ENCODE assay signal across 14 cellular contexts in the genomic region with DNA sequence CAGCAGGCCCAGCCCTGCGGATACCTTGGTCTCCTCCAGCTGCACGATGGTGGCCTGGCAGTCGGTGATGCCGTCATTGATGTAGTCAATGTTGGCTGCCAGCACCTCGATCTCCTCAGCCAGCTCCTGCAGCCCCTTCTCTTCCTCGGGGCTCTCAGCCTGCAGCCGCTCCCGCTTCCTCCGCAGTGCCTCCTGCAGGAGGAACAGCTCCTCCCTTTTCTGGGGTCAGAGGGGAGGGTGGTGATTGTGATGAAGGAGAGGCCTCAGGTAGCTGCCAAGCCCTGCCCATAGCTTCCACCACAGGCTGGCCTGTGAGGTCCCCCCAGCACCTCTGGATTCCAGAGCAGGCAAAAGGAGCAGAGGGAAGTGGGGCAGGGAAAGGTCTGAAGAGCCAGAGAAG. TPM values are rescaled to one million over a fixed set of nuclear protein-coding genes. Genes with fewer than 3 reads are reported as not detected.
DNase-seq lines count a peak whose midpoint lies in the region; ATAC-seq and TF ChIP-seq lines count a peak whose summit lies in the region.
"Had no signal": no experiment of that assay in that cellular context is flagged by ENCODE, and none has a peak within 500 bp of the region (broad histone marks: within the 10 kb centered on the region; RNA-seq: fewer than 3 reads in every experiment).

No MANE protein-coding gene starts in this region.

- H3K4me1 ChIP-seq in BLaER1, result peaks cover 24% of the 10 kb centered on the region
- no peaks in the 10 kb centered on the region for H3K4me1 ChIP-seq in GM23338 (ENCODE audit: insufficient read depth)
- H3K4me1 ChIP-seq in neuronal stem cell (ENCODE audit: control insufficient read depth in 2 of 2, insufficient read depth in 1 of 2, low read depth in 1 of 2, low read length in 2 of 2), result peaks cover 0 to 17% of the 10 kb centered on the region in 2 donors
- H3K4me1 ChIP-seq: Caco-2 had no signal

- H2AFZ ChIP-seq in GM23338, result no peak overlapping the region
- no peak overlapping the region for H2AFZ ChIP-seq in neuronal stem cell (ENCODE audit: low read length)
- H2AFZ ChIP-seq: GM23248 had no signal

- H4K8ac ChIP-seq in neuronal stem cell (ENCODE audit: low read depth, low read length), result no peak overlapping the region

- H3K4me2 ChIP-seq in BLaER1, result peak overlapping the region; percentile 55
- no peak overlapping the region for H3K4me2 ChIP-seq in GM23338
- H3K4me2 ChIP-seq in neuronal stem cell (ENCODE audit: insufficient read depth, low read length, poor library complexity, severe bottlenecking), result no peak overlapping the region

- H3K79me2 ChIP-seq in GM23338 (replicated peaks; ENCODE audit: insufficient read depth), result no peaks in the 10 kb centered on the region

- H3K18ac ChIP-seq in neuronal stem cell (ENCODE audit: low read length), result no peak overlapping the region

- H3F3A ChIP-seq in GM23338 (replicated peaks; ENCODE audit: low read depth), result no peaks in the 10 kb centered on the region

- H2BK12ac ChIP-seq in neuronal stem cell (ENCODE audit: low read length), result no peak overlapping the region

- peak; percentile 54; the same call in 2 of the 3 replicates for ATAC-seq in GM23338
- ATAC-seq: K562 had no signal

- H3K9ac ChIP-seq in BLaER1, result no peak overlapping the region
- peak overlapping the region; percentile 50 for H3K9ac ChIP-seq in neuronal stem cell (ENCODE audit: low read depth, low read length, poor library complexity)
- H3K9ac ChIP-seq: GM23248 had no signal

- no peak overlapping the region for H3K4ac ChIP-seq in neuronal stem cell (ENCODE audit: low read length)

- no peaks in the 10 kb centered on the region for H3K27me3 Mint-ChIP-seq in GM23338 (ENCODE audit: insufficient read depth, low read depth, poor library complexity)
- H3K27me3 Mint-ChIP-seq: B cell; CD4-positive, alpha-beta T cell had no signal

- H4K91ac ChIP-seq in neuronal stem cell (ENCODE audit: low read depth, low read length, poor library complexity), result no peak overlapping the region

- H2BK120ac ChIP-seq in neuronal stem cell (ENCODE audit: low read depth, low read length), result no peak overlapping the region

- H3K23ac ChIP-seq in neuronal stem cell (ENCODE audit: low read depth, low read length, poor library complexity), result peak overlapping the region; percentile 69

- H2AK5ac ChIP-seq in neuronal stem cell (ENCODE audit: low read depth, low read length), result no peak overlapping the region

- H3K27me3 ChIP-seq in BLaER1 (no peaks in the 10 kb centered on the region), GM23338 (ENCODE audit: insufficient read depth) (no peaks in the 10 kb centered on the region), WERI-Rb-1 (ENCODE audit: insufficient read depth, low read depth, severe bottlenecking) (no peaks in the 10 kb centered on the region), neuronal stem cell (ENCODE audit: control insufficient read depth in 3 of 3, insufficient read depth in 3 of 3, low read depth in 1 of 3, low read length in 3 of 3) (no peaks in the 10 kb centered on the region)

- no peaks in the 10 kb centered on the region for H3K79me1 ChIP-seq in neuronal stem cell (ENCODE audit: low read depth, low read length)

- H4K20me1 ChIP-seq in BLaER1, result peaks cover 47% of the 10 kb centered on the region
- H4K20me1 ChIP-seq in GM23338 (replicated peaks; ENCODE audit: insufficient read depth), result no peaks in the 10 kb centered on the region

- no peak overlapping the region for H3K27ac Mint-ChIP-seq in GM23338
- H3K27ac Mint-ChIP-seq: B cell had no signal

- H3K9me3 ChIP-seq in BLaER1 (no peaks in the 10 kb centered on the region), WERI-Rb-1 (ENCODE audit: severe bottlenecking) (no peaks in the 10 kb centered on the region), neuronal stem cell (replicated peaks in 1 of 2; ENCODE audit: control insufficient read depth in 2 of 2, insufficient read depth in 1 of 2, low read depth in 1 of 2, low read length in 2 of 2) (no peaks in the 10 kb centered on the region)
- H3K9me3 ChIP-seq: Caco-2 had no signal

- no peak; a peak in 1 of 4 replicates for TF ChIP-seq CTCF in GM23338 (conservative IDR thresholded peaks at IDR 0.05; ENCODE audit: low read depth in 2 of 2)
- TF ChIP-seq CTCF in WERI-Rb-1 (IDR thresholded peaks at IDR 0.05; ENCODE audit: low read depth, low read length), result 0 out of 2 replicates have a peak, but pooled peaks have one; percentile 30

- peaks cover 95% of the 10 kb centered on the region for H3K36me3 ChIP-seq in BLaER1
- H3K36me3 ChIP-seq in GM23338 (ENCODE audit: insufficient read depth), result no peaks in the 10 kb centered on the region
- H3K36me3 ChIP-seq in WERI-Rb-1, result peaks cover 96% of the 10 kb centered on the region
- H3K36me3 ChIP-seq in neuronal stem cell (replicated peaks in 1 of 2; ENCODE audit: control insufficient read depth in 2 of 2, insufficient read depth in 2 of 2, low read length in 2 of 2), result peaks cover 23 to 88% of the 10 kb centered on the region in 2 donors

- H3K14ac ChIP-seq in neuronal stem cell (ENCODE audit: low read length), result no peak overlapping the region

- peaks cover 26% of the 10 kb centered on the region for H3K36me3 Mint-ChIP-seq in GM23338 (ENCODE audit: low read depth)

- H3K27ac ChIP-seq in BLaER1, result peak overlapping the region; percentile 36; the same call in 1 of the 2 replicates
- H3K27ac ChIP-seq in GM23338 (ENCODE audit: low read depth), result no peak overlapping the region
- no peak overlapping the region for H3K27ac ChIP-seq in WERI-Rb-1
- no peak overlapping the region for H3K27ac ChIP-seq in neuronal stem cell (replicated peaks; ENCODE audit: low read length)
- H3K27ac ChIP-seq: C4-2B, GM23248 had no signal

- H3K4me1 Mint-ChIP-seq in GM23338, result no peaks in the 10 kb centered on the region
- H3K4me1 Mint-ChIP-seq: B cell had no signal

- H3K4me3 ChIP-seq in BLaER1, result no peak overlapping the region
- H3K4me3 ChIP-seq in GM23338, result no peak overlapping the region
- H3K4me3 ChIP-seq in WERI-Rb-1 (ENCODE audit: low read depth, low read length), result no peak overlapping the region
- H3K4me3 ChIP-seq in neuronal stem cell (ENCODE audit: low read length in 2 of 2), result no peak overlapping the region
- H3K4me3 ChIP-seq: GM23248, K562 had no signal

- no peaks in the 10 kb centered on the region for H3K9me3 Mint-ChIP-seq in GM23338
- H3K9me3 Mint-ChIP-seq: CD4-positive, alpha-beta T cell had no signal

- no peak overlapping the region for H2BK5ac ChIP-seq in neuronal stem cell (ENCODE audit: low read length)

- DNase-seq in GM23338 (ENCODE audit: low spot score), result no peak
- no peak for DNase-seq in WERI-Rb-1
- no peak for DNase-seq in neuronal stem cell (ENCODE audit: low spot score)
- DNase-seq in activated CD8-positive, alpha-beta memory T cell treated with anti-CD3 and anti-CD28 coated beads for 24 hours, result no peak
- no peak for DNase-seq in amygdala (lab: John Stamatoyannopoulos, UW)
- DNase-seq: Caco-2; CD4-positive, alpha-beta T cell; GM23248; H7; IMR-90 had no signal

- WGBS in neuronal stem cell (ENCODE audit: extremely low coverage in 2 of 2, insufficient read length in 2 of 2, insufficient replicate concordance in 1 of 2), 2 donors, result no CpG with 5 or more reads among the region's 9 CpGs

- H2BK15ac ChIP-seq in neuronal stem cell (ENCODE audit: low read length), result no peak overlapping the region

- no peak overlapping the region for H3K4me3 Mint-ChIP-seq in GM23338
- H3K4me3 Mint-ChIP-seq: B cell; CD4-positive, alpha-beta T cell had no signal

- H3K9me2 ChIP-seq in GM23338 (ENCODE audit: insufficient read depth), result no peaks in the 10 kb centered on the region

TF ChIP-seq in GM23338, 12 proteins besides CTCF, POLR2A, EP300 and RAD21 (continues in another document):
- no peak for TF ChIP-seq ZNF331 (CRISPR knock-in tag; IDR thresholded peaks at IDR 0.05; ENCODE audit: low read depth)
- TF ChIP-seq, protein P1, sequence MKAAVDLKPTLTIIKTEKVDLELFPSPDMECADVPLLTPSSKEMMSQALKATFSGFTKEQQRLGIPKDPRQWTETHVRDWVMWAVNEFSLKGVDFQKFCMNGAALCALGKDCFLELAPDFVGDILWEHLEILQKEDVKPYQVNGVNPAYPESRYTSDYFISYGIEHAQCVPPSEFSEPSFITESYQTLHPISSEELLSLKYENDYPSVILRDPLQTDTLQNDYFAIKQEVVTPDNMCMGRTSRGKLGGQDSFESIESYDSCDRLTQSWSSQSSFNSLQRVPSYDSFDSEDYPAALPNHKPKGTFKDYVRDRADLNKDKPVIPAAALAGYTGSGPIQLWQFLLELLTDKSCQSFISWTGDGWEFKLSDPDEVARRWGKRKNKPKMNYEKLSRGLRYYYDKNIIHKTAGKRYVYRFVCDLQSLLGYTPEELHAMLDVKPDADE (IDR thresholded peaks at IDR 0.05), result no peak

RNA-seq across cellular contexts. Expression of a gene that starts 33.4 kb away (rescaled TPM):
- 26.6 and 34.3 TPM in 2 replicates for total RNA-seq in GM23338 (2014; rRNA removed; shearing (Covaris generic))
- polyA plus RNA-seq in GM23338 (2016; fragmentation: Nextera tagmentation; extraction: Ambion mirVana), result 4.6 and 5.3 TPM in 2 replicates
- polyA plus RNA-seq in neuronal stem cell (2013, experiment 1 of 2), result 8.0 TPM
- 8.0 TPM for polyA plus RNA-seq in neuronal stem cell (2013, experiment 2 of 2)
- total RNA-seq: GM23248 had no signal
